Comparison of ENCODE assay signal across 23 cellular contexts in the genomic region with DNA sequence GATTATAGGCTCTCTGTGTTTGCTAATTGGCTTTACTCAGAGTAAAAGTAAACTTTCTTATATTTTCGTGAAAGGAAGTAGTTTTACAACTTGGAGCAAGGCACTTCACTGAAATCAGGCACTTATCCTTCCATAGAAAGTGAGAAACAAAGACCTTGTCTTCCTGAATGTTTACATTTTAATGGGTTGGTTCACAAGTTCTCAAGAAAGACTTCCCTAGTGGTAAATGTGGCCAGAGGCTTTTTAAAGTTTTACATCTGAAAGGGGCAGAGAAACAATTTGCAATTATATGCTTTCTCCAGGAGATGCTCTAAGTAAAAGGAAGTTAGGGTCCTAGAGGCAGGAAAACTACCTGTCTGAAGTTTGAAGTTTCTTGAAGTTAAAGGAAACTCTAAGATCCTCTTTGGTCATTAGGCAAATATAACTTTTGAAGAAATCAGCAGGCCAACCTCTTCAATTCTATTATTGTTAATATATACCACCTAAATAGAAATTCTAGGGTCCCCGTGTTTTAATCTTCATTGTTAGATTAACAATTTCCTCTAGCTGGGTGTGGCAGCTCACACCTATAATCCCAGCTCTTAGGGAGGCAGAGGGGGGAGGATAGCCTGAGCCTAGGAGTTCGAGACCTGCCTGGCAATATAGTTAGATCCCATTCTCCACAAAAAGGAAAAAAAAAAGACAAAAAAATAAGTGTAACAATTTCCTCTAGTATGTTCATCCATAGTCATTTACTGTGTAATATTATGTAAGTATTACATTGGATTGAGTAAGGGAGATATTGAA.
"Had no signal": no experiment of that assay in that cellular context is flagged by ENCODE, and none has a peak within 500 bp of the region (broad histone marks: within the 10 kb centered on the region; RNA-seq: fewer than 3 reads in every experiment).

No MANE protein-coding gene starts in this region.

- H3K27ac Mint-ChIP-seq: activated CD4-positive, alpha-beta memory T cell treated with anti-CD3 and anti-CD28 coated beads, Interleukin-2, amount 10 ng/mL, durations not matched to agents 7 days and 5 days; activated CD4-positive, alpha-beta T cell treated with anti-CD3 and anti-CD28 coated beads, Interleukin-2, amount 10 ng/mL, durations not matched to agents 24 days and 14 days; activated naive CD4-positive, alpha-beta T cell treated with anti-CD3 and anti-CD28 coated beads, Interleukin-2, amount 50 U/mL, for 24 hours; immature natural killer cell; mesothelial cell of epicardium; naive thymus-derived CD8-positive, alpha-beta T cell had no signal

- H3K27ac ChIP-seq: left lung, ovary, psoas muscle, right atrium auricular region, spleen, upper lobe of right lung had no signal

- H3K4me3 ChIP-seq: left lung, lung, ovary, psoas muscle, right atrium auricular region, spleen, upper lobe of right lung had no signal

- H3K36me3 Mint-ChIP-seq: activated naive CD4-positive, alpha-beta T cell treated with anti-CD3 and anti-CD28 coated beads, Interleukin-2, amount 50 U/mL, for 24 hours; brain; immature natural killer cell; mesothelial cell of epicardium had no signal

- H3K4me1 Mint-ChIP-seq: activated CD4-positive, alpha-beta memory T cell treated with anti-CD3 and anti-CD28 coated beads, Interleukin-2, amount 10 ng/mL, durations not matched to agents 7 days and 5 days; activated CD4-positive, alpha-beta T cell treated with anti-CD3 and anti-CD28 coated beads, Interleukin-2, amount 10 ng/mL, durations not matched to agents 24 days and 14 days; activated naive CD4-positive, alpha-beta T cell treated with anti-CD3 and anti-CD28 coated beads, Interleukin-2, amount 50 U/mL, for 24 hours; immature natural killer cell; mesothelial cell of epicardium; naive thymus-derived CD8-positive, alpha-beta T cell had no signal

- DNase-seq: activated CD4-positive, alpha-beta memory T cell treated with anti-CD3 and anti-CD28 coated beads, Interleukin-2, amount 10 ng/mL, durations not matched to agents 7 days and 5 days; activated CD4-positive, alpha-beta T cell treated with anti-CD3 and anti-CD28 coated beads, Interleukin-2, amount 10 ng/mL, durations not matched to agents 24 days and 14 days; activated gamma-delta T cell; aorta; central memory CD4-positive, alpha-beta T cell; dermis blood vessel endothelial cell; effector CD8-positive, alpha-beta T cell; foreskin melanocyte; hippocampal formation; immature natural killer cell; left lung; naive thymus-derived CD8-positive, alpha-beta T cell; ovary; psoas muscle; spleen; stimulated activated CD4-positive, alpha-beta T cell treated with anti-CD3 and anti-CD28 coated beads, Interleukin-4, amount 100 ng/mL, for 1 hour; stimulated activated naive CD4-positive, alpha-beta T cell treated with Interleukin-2 at 50 U/mL for 16 hours; upper lobe of right lung had no signal

- H3K36me3 ChIP-seq: left lung, ovary, right atrium auricular region, spleen, upper lobe of right lung had no signal

- H3K27me3 ChIP-seq: left lung, ovary, right atrium auricular region, spleen, upper lobe of right lung had no signal

- H3K4me3 Mint-ChIP-seq: activated CD4-positive, alpha-beta memory T cell treated with anti-CD3 and anti-CD28 coated beads, Interleukin-2, amount 10 ng/mL, durations not matched to agents 7 days and 5 days; activated CD4-positive, alpha-beta T cell treated with anti-CD3 and anti-CD28 coated beads, Interleukin-2, amount 10 ng/mL, durations not matched to agents 24 days and 14 days; activated naive CD4-positive, alpha-beta T cell treated with anti-CD3 and anti-CD28 coated beads, Interleukin-2, amount 50 U/mL, for 24 hours; immature natural killer cell; mesothelial cell of epicardium; naive thymus-derived CD8-positive, alpha-beta T cell had no signal

- H3K4me1 ChIP-seq: left lung, psoas muscle, right atrium auricular region, spleen, upper lobe of right lung had no signal

- H3K27me3 Mint-ChIP-seq: activated CD4-positive, alpha-beta memory T cell treated with anti-CD3 and anti-CD28 coated beads, Interleukin-2, amount 10 ng/mL, durations not matched to agents 7 days and 5 days; activated CD4-positive, alpha-beta T cell treated with anti-CD3 and anti-CD28 coated beads, Interleukin-2, amount 10 ng/mL, durations not matched to agents 24 days and 14 days; activated naive CD4-positive, alpha-beta T cell treated with anti-CD3 and anti-CD28 coated beads, Interleukin-2, amount 50 U/mL, for 24 hours; naive thymus-derived CD8-positive, alpha-beta T cell had no signal

- H3K9me3 ChIP-seq: left lung, ovary, psoas muscle, upper lobe of right lung had no signal
